36 cellular contexts compared by ENCODE assay signal in the genomic region with DNA sequence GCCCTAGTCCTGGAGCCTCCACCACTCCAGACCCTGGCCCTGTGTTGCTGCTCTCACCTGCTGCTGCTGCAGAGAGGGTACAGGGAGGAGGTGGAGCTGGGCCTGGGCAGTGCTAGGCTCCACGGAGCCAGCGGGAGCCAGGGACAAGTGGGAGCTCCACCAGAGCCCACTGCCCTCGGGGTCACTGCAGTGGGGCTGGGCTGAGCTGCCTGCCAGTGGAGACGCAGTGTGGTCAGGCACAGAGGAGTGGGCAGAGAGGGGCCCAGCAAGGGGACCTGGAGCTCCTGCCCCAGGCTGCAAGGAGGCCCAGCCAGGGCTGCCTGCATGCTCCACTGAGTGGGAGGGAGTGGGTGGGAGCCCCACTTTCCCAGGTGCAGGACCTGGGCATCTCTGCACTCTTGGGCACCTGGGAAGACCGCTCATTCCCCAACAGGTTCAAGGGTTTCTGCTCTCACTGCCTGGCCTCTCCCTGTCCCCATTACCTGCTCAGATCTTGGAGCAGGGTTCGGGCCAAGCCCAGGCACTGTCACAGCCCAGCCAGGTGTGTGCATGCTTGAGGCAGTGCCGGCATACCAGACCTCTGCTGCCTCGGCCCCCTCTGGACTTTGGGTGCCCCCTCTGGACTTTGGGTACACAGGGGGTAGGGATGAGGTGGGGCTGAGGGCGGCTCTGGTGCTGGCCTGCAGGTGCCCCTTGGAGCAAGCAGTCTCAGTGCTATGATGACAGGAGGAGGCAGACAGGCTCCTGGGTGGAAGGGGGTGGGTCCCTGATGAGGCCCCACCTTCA.
"Had no signal": no experiment of that assay in that cellular context is flagged by ENCODE, and none has a peak within 500 bp of the region (broad histone marks: within the 10 kb centered on the region; RNA-seq: fewer than 3 reads in every experiment).

No MANE protein-coding gene starts in this region.

- H3K4me3 Mint-ChIP-seq: activated B cell treated with CpG ODN at 0.5 μM for 24 hours; activated CD4-positive, alpha-beta T cell treated with anti-CD3 and anti-CD28 coated beads, Interleukin-2, amount 10 ng/mL, durations not matched to agents 7 days and 5 days; activated CD8-positive, alpha-beta T cell treated with anti-CD3 and anti-CD28 coated beads for 36 hours; activated naive CD4-positive, alpha-beta T cell treated with anti-CD3 and anti-CD28 coated beads for 36 hours; activated naive CD8-positive, alpha-beta T cell treated with anti-CD3 and anti-CD28 coated beads for 36 hours; activated T-cell treated with anti-CD3 and anti-CD28 coated beads, Interleukin-2, amount 50 U/mL, for 4 hours; activated T-cell treated with anti-CD3 and anti-CD28 coated beads, Interleukin-2, amount 50 U/mL, for 72 hours; activated T-helper 1 cell treated with anti-CD3 and anti-CD28 coated beads, Interleukin-12 subunit alpha, Interleukin-12 subunit beta, Interleukin-2, Interleukin-4 antibody, amounts not matched to agents 30 ng/mL and 10 ng/mL and 1 ng/mL, durations not matched to agents 14 hours and 24 hours and 36 hours; activated T-helper 17 cell treated with anti-CD3 and anti-CD28 coated beads, Interleukin-2, amount 50 U/mL, for 72 hours; central memory CD8-positive, alpha-beta T cell; T-helper 1 cell treated with Interleukin-12 subunit alpha and Interleukin-12 subunit beta and Interleukin-4 antibody, amounts not matched to agents 30 μg/mL and 1 μg/mL, for 36 hours; T-helper 2 cell treated with Interferon-gamma antibody and Interleukin-4, amounts not matched to agents 5 μg/mL and 100 μg/mL, for 36 hours had no signal

- DNase-seq: activated B cell treated with CpG ODN at 0.5 μM for 24 hours; activated CD4-positive, alpha-beta T cell treated with anti-CD3 and anti-CD28 coated beads for 4 hours; activated CD4-positive, alpha-beta T cell treated with anti-CD3 and anti-CD28 coated beads, Interleukin-2, amount 10 ng/mL, durations not matched to agents 7 days and 5 days; activated CD4-positive, alpha-beta T cell treated with anti-CD3 and anti-CD28 coated beads, Interleukin-2, amount 50 U/mL, for 48 hours; activated CD4-positive, CD25-positive, alpha-beta regulatory T cell treated with anti-CD3 and anti-CD28 coated beads, Interleukin-2, amount 50 U/mL, for 72 hours; activated CD8-positive, alpha-beta memory T cell treated with anti-CD3 and anti-CD28 coated beads, Interleukin-2, amount 50 U/mL, for 4 hours; activated CD8-positive, alpha-beta T cell treated with anti-CD3 and anti-CD28 coated beads for 36 hours; activated effector memory CD4-positive, alpha-beta T cell treated with anti-CD3 and anti-CD28 coated beads, Interleukin-2, amount 50 U/mL, for 16 hours; activated gamma-delta T cell treated with Interleukin-2 at 50 U/mL for 16 hours; activated naive CD4-positive, alpha-beta T cell; activated naive CD4-positive, alpha-beta T cell treated with anti-CD3 and anti-CD28 coated beads for 36 hours; activated naive CD4-positive, alpha-beta T cell treated with anti-CD3 and anti-CD28 coated beads, Interleukin-2, amount 50 U/mL, for 16 hours; activated naive CD8-positive, alpha-beta T cell treated with anti-CD3 and anti-CD28 coated beads for 36 hours; activated T-cell treated with anti-CD3 and anti-CD28 coated beads for 4 hours; activated T-cell treated with anti-CD3 and anti-CD28 coated beads, Interleukin-2, amount 50 U/mL, for 1 hour; activated T-cell treated with anti-CD3 and anti-CD28 coated beads, Interleukin-2, amount 50 U/mL, for 4 hours; activated T-cell treated with anti-CD3 and anti-CD28 coated beads, Interleukin-2, amount 50 U/mL, for 72 hours; adrenal gland; amniotic stem cell; body of pancreas; brain microvascular endothelial cell; caudate nucleus; cerebellar nuclear complex; T-helper 1 cell; T-helper 2 cell; T-helper 9 cell had no signal

- H3K27me3 Mint-ChIP-seq: activated CD8-positive, alpha-beta T cell treated with anti-CD3 and anti-CD28 coated beads for 36 hours; activated naive CD8-positive, alpha-beta T cell treated with anti-CD3 and anti-CD28 coated beads for 36 hours; central memory CD8-positive, alpha-beta T cell had no signal

- H3K27me3 ChIP-seq: adrenal gland, body of pancreas, brain microvascular endothelial cell, breast epithelium had no signal

- H3K9me3 Mint-ChIP-seq: activated naive CD8-positive, alpha-beta T cell treated with anti-CD3 and anti-CD28 coated beads for 36 hours; activated T-cell treated with anti-CD3 and anti-CD28 coated beads, Interleukin-2, amount 50 U/mL, for 72 hours; T-helper 1 cell treated with Interleukin-12 subunit alpha and Interleukin-12 subunit beta and Interleukin-4 antibody, amounts not matched to agents 30 μg/mL and 1 μg/mL, for 36 hours; T-helper 2 cell treated with Interferon-gamma antibody and Interleukin-4, amounts not matched to agents 5 μg/mL and 100 μg/mL, for 36 hours had no signal

- H3K4me1 Mint-ChIP-seq: activated B cell treated with CpG ODN at 0.5 μM for 24 hours; activated CD4-positive, alpha-beta T cell treated with anti-CD3 and anti-CD28 coated beads, Interleukin-2, amount 10 ng/mL, durations not matched to agents 7 days and 5 days; activated naive CD8-positive, alpha-beta T cell treated with anti-CD3 and anti-CD28 coated beads for 36 hours had no signal

- ATAC-seq: activated CD8-positive, alpha-beta T cell treated with anti-CD3 and anti-CD28 coated beads for 36 hours; activated naive CD4-positive, alpha-beta T cell treated with anti-CD3 and anti-CD28 coated beads, Interleukin-2, amount 50 U/mL, for 72 hours; activated T-cell treated with anti-CD3 and anti-CD28 coated beads, Interleukin-2, amount 50 U/mL, for 4 hours; activated T-cell treated with anti-CD3 and anti-CD28 coated beads, Interleukin-2, amount 50 U/mL, for 72 hours; activated T-helper 17 cell treated with anti-CD3 and anti-CD28 coated beads, Interleukin-2, amount 50 U/mL, for 72 hours; body of pancreas had no signal

- H3K4me1 ChIP-seq: adrenal gland, body of pancreas, breast epithelium had no signal

- H3K9me3 ChIP-seq: adrenal gland, body of pancreas, breast epithelium had no signal

- FAIRE-seq: astrocyte, TTC549 had no signal

- H3K36me3 ChIP-seq: adrenal gland, brain microvascular endothelial cell, breast epithelium had no signal

- H3K4me3 ChIP-seq: adrenal gland, body of pancreas, breast epithelium had no signal

- H3K27ac ChIP-seq: adrenal gland, body of pancreas, brain microvascular endothelial cell, breast epithelium, VCaP had no signal

- H3K27ac Mint-ChIP-seq: activated B cell treated with CpG ODN at 0.5 μM for 24 hours; activated CD4-positive, alpha-beta T cell treated with anti-CD3 and anti-CD28 coated beads, Interleukin-2, amount 10 ng/mL, durations not matched to agents 7 days and 5 days; activated CD8-positive, alpha-beta T cell treated with anti-CD3 and anti-CD28 coated beads for 36 hours; activated naive CD4-positive, alpha-beta T cell treated with anti-CD3 and anti-CD28 coated beads for 36 hours; activated naive CD4-positive, alpha-beta T cell treated with anti-CD3 and anti-CD28 coated beads, Interleukin-2, amount 50 U/mL, for 72 hours; activated naive CD8-positive, alpha-beta T cell treated with anti-CD3 and anti-CD28 coated beads for 36 hours; activated T-cell treated with anti-CD3 and anti-CD28 coated beads, Interleukin-2, amount 50 U/mL, for 72 hours; activated T-helper 1 cell treated with anti-CD3 and anti-CD28 coated beads, Interleukin-12 subunit alpha, Interleukin-12 subunit beta, Interleukin-2, Interleukin-4 antibody, amounts not matched to agents 30 ng/mL and 10 ng/mL and 1 ng/mL, durations not matched to agents 14 hours and 24 hours and 36 hours; activated T-helper 17 cell treated with anti-CD3 and anti-CD28 coated beads, Interleukin-2, amount 50 U/mL, for 72 hours; T-helper 1 cell treated with Interleukin-12 subunit alpha and Interleukin-12 subunit beta and Interleukin-4 antibody, amounts not matched to agents 30 μg/mL and 1 μg/mL, for 36 hours; T-helper 2 cell treated with Interferon-gamma antibody and Interleukin-4, amounts not matched to agents 5 μg/mL and 100 μg/mL, for 36 hours had no signal
